Comparison of ENCODE assay signal across 24 cellular contexts in the genomic region with DNA sequence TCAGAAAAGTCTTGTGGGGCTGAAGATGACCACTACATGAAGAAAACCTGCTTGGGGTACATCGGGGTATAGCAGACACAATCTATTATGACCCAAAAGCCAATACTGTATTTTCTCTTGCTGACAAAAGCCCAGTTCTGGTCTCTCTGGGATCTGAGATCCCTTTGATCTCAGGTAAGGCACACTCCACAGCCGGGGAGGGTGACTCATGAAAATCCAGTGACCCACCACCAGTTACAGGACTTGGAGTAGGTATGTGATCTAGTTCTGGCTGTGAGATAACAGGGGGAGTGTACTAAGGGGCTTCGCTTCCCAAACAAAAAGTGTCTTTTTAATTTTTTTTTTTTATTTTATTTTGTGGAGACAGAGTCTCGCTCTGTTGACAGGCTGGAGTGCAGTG.
DNase-seq lines count a peak whose midpoint lies in the region; ATAC-seq and TF ChIP-seq lines count a peak whose summit lies in the region.
"Had no signal": no experiment of that assay in that cellular context is flagged by ENCODE, and none has a peak within 500 bp of the region (broad histone marks: within the 10 kb centered on the region; RNA-seq: fewer than 3 reads in every experiment).

No MANE protein-coding gene starts in this region.

- no peak overlapping the region for H3K9ac ChIP-seq in trophoblast cell (ENCODE audit: low read length)
- H3K9ac ChIP-seq: BLaER1 treated with 17β-estradiol and CSF1 and Interleukin-3, amounts not matched to agents 10 nM and 100 nM had no signal

- H3K4me3 ChIP-seq in GM23338: no peak overlapping the region
- no peak overlapping the region for H3K4me3 ChIP-seq in trophoblast cell (ENCODE audit: low read depth, low read length)
- H3K4me3 ChIP-seq: A549; BLaER1 treated with 17β-estradiol and CSF1 and Interleukin-3, amounts not matched to agents 10 nM and 100 nM; GM12878 had no signal

- H3K79me2 ChIP-seq in GM23338 (replicated peaks; ENCODE audit: insufficient read depth): peaks cover 24% of the 10 kb centered on the region; the same call in 1 of the 2 replicates
- H3K79me2 ChIP-seq in trophoblast cell (ENCODE audit: control insufficient read depth, insufficient read depth, low read length, poor library complexity): no peaks in the 10 kb centered on the region

- no peak overlapping the region for H2AK5ac ChIP-seq in trophoblast cell (ENCODE audit: low read length)

- H2BK12ac ChIP-seq in trophoblast cell (ENCODE audit: low read length): no peak overlapping the region

- H3K23ac ChIP-seq in trophoblast cell (ENCODE audit: low read length): no peak overlapping the region

- H3K4ac ChIP-seq in trophoblast cell (ENCODE audit: low read depth, low read length): no peak overlapping the region

- H3F3A ChIP-seq in GM23338 (replicated peaks; ENCODE audit: low read depth): no peaks in the 10 kb centered on the region

- H3K9me3 ChIP-seq in trophoblast cell (ENCODE audit: insufficient read depth, low read depth, low read length): no peaks in the 10 kb centered on the region
- H3K9me3 ChIP-seq: A549; BLaER1 treated with 17β-estradiol and CSF1 and Interleukin-3, amounts not matched to agents 10 nM and 100 nM had no signal

- H3K27me3 Mint-ChIP-seq in GM23338 (ENCODE audit: insufficient read depth, low read depth, poor library complexity) (peaks cover 7% of the 10 kb centered on the region), memory B cell (no peaks in the 10 kb centered on the region)
- no peaks in the 10 kb centered on the region for H3K27me3 Mint-ChIP-seq in stimulated activated memory B cell treated with anti-CD40 and anti-IgM and Interleukin-4, amounts not matched to agents 10 μg/mL and 1 μg/mL and 100 μg/mL, for 72 hours
- H3K27me3 Mint-ChIP-seq in activated CD4-positive, alpha-beta memory T cell treated with anti-CD3 and anti-CD28 coated beads, Interleukin-2, amount 10 ng/mL, durations not matched to agents 7 days and 5 days: peaks cover 12% of the 10 kb centered on the region
- H3K27me3 Mint-ChIP-seq: B cell; CD4-positive, alpha-beta T cell had no signal

- no peak overlapping the region for H3K4me2 ChIP-seq in GM23338
- no peak overlapping the region for H3K4me2 ChIP-seq in trophoblast cell (ENCODE audit: low read length)
- H3K4me2 ChIP-seq: A549; BLaER1 treated with 17β-estradiol and CSF1 and Interleukin-3, amounts not matched to agents 10 nM and 100 nM had no signal

- no peaks in the 10 kb centered on the region for H3K9me3 Mint-ChIP-seq in GM23338
- no peaks in the 10 kb centered on the region for H3K9me3 Mint-ChIP-seq in memory B cell
- H3K9me3 Mint-ChIP-seq in stimulated activated memory B cell treated with anti-CD40 and anti-IgM and Interleukin-4, amounts not matched to agents 10 μg/mL and 1 μg/mL and 100 μg/mL, for 72 hours: no peaks in the 10 kb centered on the region
- no peaks in the 10 kb centered on the region for H3K9me3 Mint-ChIP-seq in activated CD4-positive, alpha-beta memory T cell treated with anti-CD3 and anti-CD28 coated beads, Interleukin-2, amount 10 ng/mL, durations not matched to agents 7 days and 5 days
- H3K9me3 Mint-ChIP-seq: CD4-positive, alpha-beta T cell; CD8-positive, alpha-beta T cell had no signal

- no peak overlapping the region for H3K14ac ChIP-seq in trophoblast cell (ENCODE audit: low read length)

- WGBS in trophoblast cell (ENCODE audit: extremely low coverage, insufficient coverage, insufficient read length): no CpG with 5 or more reads among the region's 4 CpGs

- no peak overlapping the region for H2BK120ac ChIP-seq in trophoblast cell (ENCODE audit: insufficient read depth, low read length, poor library complexity)

- H3K9me2 ChIP-seq in GM23338 (ENCODE audit: insufficient read depth): no peaks in the 10 kb centered on the region

- H3K4me1 ChIP-seq in GM23338 (ENCODE audit: insufficient read depth): peaks cover 14% of the 10 kb centered on the region
- H3K4me1 ChIP-seq in trophoblast cell (ENCODE audit: control insufficient read depth in 1 of 2, insufficient read depth in 2 of 2, low read length in 2 of 2): peaks cover 0 to 2% of the 10 kb centered on the region in 2 experiments
- H3K4me1 ChIP-seq: A549; BLaER1 treated with 17β-estradiol and CSF1 and Interleukin-3, amounts not matched to agents 10 nM and 100 nM had no signal

- peaks cover 2% of the 10 kb centered on the region for H3K79me1 ChIP-seq in trophoblast cell (ENCODE audit: low read length)

- H3K27ac Mint-ChIP-seq in GM23338 (no peak overlapping the region), memory B cell (peak overlapping the region; percentile 69)
- H3K27ac Mint-ChIP-seq in stimulated activated memory B cell treated with anti-CD40 and anti-IgM and Interleukin-4, amounts not matched to agents 10 μg/mL and 1 μg/mL and 100 μg/mL, for 72 hours: peak overlapping the region; percentile 64
- H3K27ac Mint-ChIP-seq in activated CD4-positive, alpha-beta memory T cell treated with anti-CD3 and anti-CD28 coated beads, Interleukin-2, amount 10 ng/mL, durations not matched to agents 7 days and 5 days: no peak overlapping the region
- H3K27ac Mint-ChIP-seq: B cell; CD4-positive, alpha-beta T cell; CD8-positive, alpha-beta T cell had no signal

- no peak overlapping the region for H4K91ac ChIP-seq in trophoblast cell (ENCODE audit: low read depth, low read length)

- peaks cover 10% of the 10 kb centered on the region; the same call in 1 of the 2 replicates for H4K20me1 ChIP-seq in GM23338 (replicated peaks; ENCODE audit: insufficient read depth)
- H4K20me1 ChIP-seq: BLaER1 treated with 17β-estradiol and CSF1 and Interleukin-3, amounts not matched to agents 10 nM and 100 nM had no signal

- H2BK5ac ChIP-seq in trophoblast cell (ENCODE audit: low read depth, low read length, poor library complexity): no peak overlapping the region

- no peak overlapping the region for H4K8ac ChIP-seq in trophoblast cell (ENCODE audit: low read depth, low read length)

- H3K27me3 ChIP-seq in GM23338 (ENCODE audit: insufficient read depth) (no peaks in the 10 kb centered on the region), trophoblast cell (ENCODE audit: insufficient read depth, low read length) (no peaks in the 10 kb centered on the region)
- H3K27me3 ChIP-seq: BLaER1 treated with 17β-estradiol and CSF1 and Interleukin-3, amounts not matched to agents 10 nM and 100 nM had no signal

- H3K4me3 Mint-ChIP-seq in GM23338: no peak overlapping the region
- no peak overlapping the region for H3K4me3 Mint-ChIP-seq in memory B cell
- no peak overlapping the region for H3K4me3 Mint-ChIP-seq in stimulated activated memory B cell treated with anti-CD40 and anti-IgM and Interleukin-4, amounts not matched to agents 10 μg/mL and 1 μg/mL and 100 μg/mL, for 72 hours
- H3K4me3 Mint-ChIP-seq in activated CD4-positive, alpha-beta memory T cell treated with anti-CD3 and anti-CD28 coated beads, Interleukin-2, amount 10 ng/mL, durations not matched to agents 7 days and 5 days: no peak overlapping the region
- H3K4me3 Mint-ChIP-seq: B cell; CD4-positive, alpha-beta T cell; CD8-positive, alpha-beta T cell had no signal

- no peaks in the 10 kb centered on the region for H3K36me3 Mint-ChIP-seq in GM23338 (ENCODE audit: low read depth)
- H3K36me3 Mint-ChIP-seq in memory B cell: peaks cover 42% of the 10 kb centered on the region
- H3K36me3 Mint-ChIP-seq in stimulated activated memory B cell treated with anti-CD40 and anti-IgM and Interleukin-4, amounts not matched to agents 10 μg/mL and 1 μg/mL and 100 μg/mL, for 72 hours: peaks cover 59% of the 10 kb centered on the region
- no peaks in the 10 kb centered on the region for H3K36me3 Mint-ChIP-seq in activated CD4-positive, alpha-beta memory T cell treated with anti-CD3 and anti-CD28 coated beads, Interleukin-2, amount 10 ng/mL, durations not matched to agents 7 days and 5 days (ENCODE audit: low read depth)
- H3K36me3 Mint-ChIP-seq: CD8-positive, alpha-beta T cell had no signal

- H3K36me3 ChIP-seq in GM23338 (ENCODE audit: insufficient read depth) (no peaks in the 10 kb centered on the region), trophoblast cell (ENCODE audit: control insufficient read depth in 1 of 2, insufficient read depth in 2 of 2, low read length in 2 of 2) (no peaks in the 10 kb centered on the region)
- H3K36me3 ChIP-seq: BLaER1 treated with 17β-estradiol and CSF1 and Interleukin-3, amounts not matched to agents 10 nM and 100 nM had no signal

- CTCF ChIA-PET in activated CD4-positive, alpha-beta memory T cell treated with anti-CD3 and anti-CD28 coated beads, Interleukin-2, amount 10 ng/mL, durations not matched to agents 7 days and 5 days (lab: Charles Lee): interaction anchor here (0.5 kb wide), 1 partner anchor 172 kb away, joined by 5 read pairs; no protein-coding TSS in a partner anchor

- no peak for TF ChIP-seq CTCF in GM23338 (conservative IDR thresholded peaks at IDR 0.05; ENCODE audit: low read depth in 2 of 2)

- peaks cover 31% of the 10 kb centered on the region for H3K4me1 Mint-ChIP-seq in GM23338
- H3K4me1 Mint-ChIP-seq in memory B cell: peaks cover 18% of the 10 kb centered on the region
- H3K4me1 Mint-ChIP-seq in stimulated activated memory B cell treated with anti-CD40 and anti-IgM and Interleukin-4, amounts not matched to agents 10 μg/mL and 1 μg/mL and 100 μg/mL, for 72 hours: peaks cover 36% of the 10 kb centered on the region
- no peaks in the 10 kb centered on the region for H3K4me1 Mint-ChIP-seq in activated CD4-positive, alpha-beta memory T cell treated with anti-CD3 and anti-CD28 coated beads, Interleukin-2, amount 10 ng/mL, durations not matched to agents 7 days and 5 days

- no peak for DNase-seq in GM23338 (ENCODE audit: low spot score)
- DNase-seq in memory B cell (ENCODE audit: low spot score in 2 of 2): no peak
- DNase-seq in trophoblast cell: peak; percentile 73 to 74
- DNase-seq in stimulated activated CD4-positive, alpha-beta T cell treated with anti-CD3 and anti-CD28 coated beads, Interleukin-2, amount 100 ng/mL, for 24 hours: no peak
- DNase-seq in activated CD4-positive, alpha-beta memory T cell treated with anti-CD3 and anti-CD28 coated beads, Interleukin-2, amount 10 ng/mL, durations not matched to agents 7 days and 5 days: no peak
- DNase-seq in Kasumi-1 (lab: John Stamatoyannopoulos, UW): no peak
- DNase-seq: AML-193; CD4-positive, alpha-beta T cell; CD8-positive, alpha-beta T cell; COR-L47; DMS 273 treated with DMSO at 0.1 percent for 48 hours; DMS153; DMS53; DMS79; DND-41; EL; GDM1 had no signal

- H3K18ac ChIP-seq in trophoblast cell (ENCODE audit: low read length): no peak overlapping the region

- H3K27ac ChIP-seq in GM23338 (ENCODE audit: low read depth) (peak overlapping the region; percentile 37; the same call in 1 of the 2 replicates), trophoblast cell (ENCODE audit: low read depth, low read length) (no peak overlapping the region)
- H3K27ac ChIP-seq: 22Rv1; A549; BLaER1 treated with 17β-estradiol and CSF1 and Interleukin-3, amounts not matched to agents 10 nM and 100 nM; C4-2B had no signal

- H2AFZ ChIP-seq in GM23338 (no peak overlapping the region), trophoblast cell (ENCODE audit: insufficient read depth, low read length, poor library complexity) (no peak overlapping the region)

- ATAC-seq in GM23338 (no peak), memory B cell (ENCODE audit: low read depth) (no peak)
- ATAC-seq in stimulated activated memory B cell treated with anti-CD40 and anti-IgM and Interleukin-4, amounts not matched to agents 10 μg/mL and 1 μg/mL and 100 μg/mL, for 72 hours: no peak
- ATAC-seq: A549; CD8-positive, alpha-beta T cell; GM12878 had no signal

- no peak overlapping the region for H4K12ac ChIP-seq in trophoblast cell (ENCODE audit: low read depth, low read length)

- POLR2A ChIA-PET in activated CD4-positive, alpha-beta memory T cell treated with anti-CD3 and anti-CD28 coated beads, Interleukin-2, amount 10 ng/mL, durations not matched to agents 7 days and 5 days (lab: Charles Lee): no interaction called here

Comparison
In these comparisons a context has a peak if more than half of its experiments do, and no peak if none do; other contexts are left out.
1. DNase-seq: peak in trophoblast cell (2 of 2); none in GM23338 (single experiment), memory B cell (0 of 2), stimulated activated CD4-positive, alpha-beta T cell treated with anti-CD3 and anti-CD28 coated beads, Interleukin-2, amount 100 ng/mL, for 24 hours (0 of 2), activated CD4-positive, alpha-beta memory T cell treated with anti-CD3 and anti-CD28 coated beads, Interleukin-2, amount 10 ng/mL, durations not matched to agents 7 days and 5 days (single experiment) and Kasumi-1 (0 of 2).
2. H3K27ac Mint-ChIP-seq: peak in memory B cell (single experiment) and stimulated activated memory B cell treated with anti-CD40 and anti-IgM and Interleukin-4, amounts not matched to agents 10 μg/mL and 1 μg/mL and 100 μg/mL, for 72 hours (single experiment); none in GM23338 (single experiment) and activated CD4-positive, alpha-beta memory T cell treated with anti-CD3 and anti-CD28 coated beads, Interleukin-2, amount 10 ng/mL, durations not matched to agents 7 days and 5 days (single experiment).